23 cellular contexts compared by ENCODE assay signal in genomic region chr1:41400235-41400634, GRCh38. TPM values are rescaled to one million over a fixed set of nuclear protein-coding genes. Genes with fewer than 3 reads are reported as not detected.
DNase-seq lines count a peak whose midpoint lies in the region; ATAC-seq lines count a peak whose summit lies in the region.
"Had no signal": no experiment of that assay in that cellular context is flagged by ENCODE, and none has a peak within 500 bp of the region (broad histone marks: within the 10 kb centered on the region; RNA-seq: fewer than 3 reads in every experiment).

No MANE protein-coding gene starts in this region.

- no peaks in the 10 kb centered on the region for H3K36me3 ChIP-seq in neuronal stem cell (replicated peaks in 1 of 2; ENCODE audit: control insufficient read depth in 2 of 2, insufficient read depth in 2 of 2, low read length in 2 of 2)
- H3K36me3 ChIP-seq: heart left ventricle had no signal

- H3K14ac ChIP-seq in neuronal stem cell (ENCODE audit: low read length) = no peak overlapping the region

- peaks cover 0 to 42% (median 2%) of the 10 kb centered on the region in 3 experiments for H3K27me3 ChIP-seq in neuronal stem cell (ENCODE audit: control insufficient read depth in 3 of 3, insufficient read depth in 3 of 3, low read depth in 1 of 3, low read length in 3 of 3)
- H3K27me3 ChIP-seq: body of pancreas had no signal

- H4K91ac ChIP-seq in neuronal stem cell (ENCODE audit: low read depth, low read length, poor library complexity) = no peak overlapping the region

- H2BK12ac ChIP-seq in neuronal stem cell (ENCODE audit: low read length) = no peak overlapping the region

- H3K9me3 ChIP-seq in neuronal stem cell (replicated peaks in 1 of 2; ENCODE audit: control insufficient read depth in 2 of 2, insufficient read depth in 1 of 2, low read depth in 1 of 2, low read length in 2 of 2) = no peaks in the 10 kb centered on the region
- H3K9me3 ChIP-seq: body of pancreas had no signal

- H4K8ac ChIP-seq in neuronal stem cell (ENCODE audit: low read depth, low read length) = no peak overlapping the region

- H2BK120ac ChIP-seq in neuronal stem cell (ENCODE audit: low read depth, low read length) = no peak overlapping the region

- peak overlapping the region; percentile 36 for H2AK5ac ChIP-seq in neuronal stem cell (ENCODE audit: low read depth, low read length)

- no peak overlapping the region for H2BK15ac ChIP-seq in neuronal stem cell (ENCODE audit: low read length)

- peaks cover 4 to 14% of the 10 kb centered on the region in 2 donors for H3K4me1 ChIP-seq in neuronal stem cell (ENCODE audit: control insufficient read depth in 2 of 2, insufficient read depth in 1 of 2, low read depth in 1 of 2, low read length in 2 of 2)

- no peak overlapping the region for H3K18ac ChIP-seq in neuronal stem cell (ENCODE audit: low read length)

- in situ Hi-C loops in KBM-7 (cut with MboI; ENCODE audit: low pct_unique_long_range_greater_than_20kb, low sequenced_read_pairs) = no loop called here

- no peak overlapping the region for H3K4ac ChIP-seq in neuronal stem cell (ENCODE audit: low read length)

- peak; percentile 50 for DNase-seq in NCI-H510A treated with DMSO at 0.1 percent for 48 hours (lab: John Stamatoyannopoulos, UW)
- no peak for DNase-seq in NCI-H510A (lab: John Stamatoyannopoulos, UW)
- DNase-seq in NCI-H1694 (lab: John Stamatoyannopoulos, UW) = peak; percentile 63
- peak; percentile 80 to 85 for DNase-seq in SHP77 (lab: John Stamatoyannopoulos, UW)
- no peak for DNase-seq in neuronal stem cell (ENCODE audit: low spot score)
- no peak for DNase-seq in KBM-7
- DNase-seq in cerebellar nuclear complex (lab: John Stamatoyannopoulos, UW) = no peak
- DNase-seq: 8988T; activated CD4-positive, alpha-beta memory T cell treated with anti-CD3 and anti-CD28 coated beads for 36 hours; activated CD4-positive, alpha-beta T cell treated with anti-CD3 and anti-CD28 coated beads for 1 hour; activated naive CD4-positive, alpha-beta T cell treated with anti-CD3 and anti-CD28 coated beads, Interleukin-2, amount 10 ng/mL, durations not matched to agents 7 days and 5 days; Calu3; EL; heart left ventricle; NCI-H1105 treated with DMSO at 0.1 percent for 48 hours; PC-3; Right ventricle myocardium superior; stimulated activated CD4-positive, alpha-beta T cell treated with anti-CD3 and anti-CD28 coated beads, Interleukin-4, amount 100 ng/mL, for 4 hours had no signal

- H3K79me1 ChIP-seq in neuronal stem cell (ENCODE audit: low read depth, low read length) = no peaks in the 10 kb centered on the region

- no peak for ATAC-seq in HG02981 (IDR thresholded peaks at IDR 0.05; ENCODE audit: unreplicated experiment)
- ATAC-seq: esophagus mucosa; PC-3; stimulated activated effector memory CD8-positive, alpha-beta T cell treated with anti-CD3 and anti-CD28 coated beads, Interleukin-12 subunit alpha, Interleukin-12 subunit beta, amount 100 ng/mL, for 72 hours had no signal

- H3K27ac ChIP-seq in neuronal stem cell (replicated peaks; ENCODE audit: low read length) = no peak overlapping the region
- H3K27ac ChIP-seq: body of pancreas had no signal

- no peak overlapping the region for H3K9ac ChIP-seq in neuronal stem cell (ENCODE audit: low read depth, low read length, poor library complexity)

- H3K23ac ChIP-seq in neuronal stem cell (ENCODE audit: low read depth, low read length, poor library complexity) = no peak overlapping the region

- H3K4me3 ChIP-seq in neuronal stem cell (ENCODE audit: low read length in 2 of 2) = no peak overlapping the region
- H3K4me3 ChIP-seq: body of pancreas, heart left ventricle had no signal

- WGBS in neuronal stem cell (ENCODE audit: extremely low coverage in 2 of 2, insufficient read length in 2 of 2, insufficient replicate concordance in 1 of 2), 2 donors = no CpG with 5 or more reads among the region's 3 CpGs

- no peak overlapping the region for H2AFZ ChIP-seq in neuronal stem cell (ENCODE audit: low read length)

- no peak overlapping the region for H3K4me2 ChIP-seq in neuronal stem cell (ENCODE audit: insufficient read depth, low read length, poor library complexity, severe bottlenecking)

- H2BK5ac ChIP-seq in neuronal stem cell (ENCODE audit: low read length) = no peak overlapping the region

RNA-seq across cellular contexts. Expression of gene FOXO6, which starts 39.0 kb away (rescaled TPM):
- polyA plus RNA-seq in neuronal stem cell (2013, experiment 1 of 2) = 3.4 TPM
- 3.1 TPM for polyA plus RNA-seq in neuronal stem cell (2013, experiment 2 of 2)
- polyA plus RNA-seq: keratinocyte had no signal

Comparison
In these comparisons a context has a peak if more than half of its experiments do, and no peak if none do; other contexts are left out.
1. DNase-seq: peak in NCI-H510A treated with DMSO at 0.1 percent for 48 hours (single experiment), NCI-H1694 (single experiment) and SHP77 (2 of 2); none in NCI-H510A (single experiment), neuronal stem cell (single experiment), KBM-7 (single experiment) and cerebellar nuclear complex (0 of 2).